Comparison of ENCODE assay signal across 8 cellular contexts in the genomic region with DNA sequence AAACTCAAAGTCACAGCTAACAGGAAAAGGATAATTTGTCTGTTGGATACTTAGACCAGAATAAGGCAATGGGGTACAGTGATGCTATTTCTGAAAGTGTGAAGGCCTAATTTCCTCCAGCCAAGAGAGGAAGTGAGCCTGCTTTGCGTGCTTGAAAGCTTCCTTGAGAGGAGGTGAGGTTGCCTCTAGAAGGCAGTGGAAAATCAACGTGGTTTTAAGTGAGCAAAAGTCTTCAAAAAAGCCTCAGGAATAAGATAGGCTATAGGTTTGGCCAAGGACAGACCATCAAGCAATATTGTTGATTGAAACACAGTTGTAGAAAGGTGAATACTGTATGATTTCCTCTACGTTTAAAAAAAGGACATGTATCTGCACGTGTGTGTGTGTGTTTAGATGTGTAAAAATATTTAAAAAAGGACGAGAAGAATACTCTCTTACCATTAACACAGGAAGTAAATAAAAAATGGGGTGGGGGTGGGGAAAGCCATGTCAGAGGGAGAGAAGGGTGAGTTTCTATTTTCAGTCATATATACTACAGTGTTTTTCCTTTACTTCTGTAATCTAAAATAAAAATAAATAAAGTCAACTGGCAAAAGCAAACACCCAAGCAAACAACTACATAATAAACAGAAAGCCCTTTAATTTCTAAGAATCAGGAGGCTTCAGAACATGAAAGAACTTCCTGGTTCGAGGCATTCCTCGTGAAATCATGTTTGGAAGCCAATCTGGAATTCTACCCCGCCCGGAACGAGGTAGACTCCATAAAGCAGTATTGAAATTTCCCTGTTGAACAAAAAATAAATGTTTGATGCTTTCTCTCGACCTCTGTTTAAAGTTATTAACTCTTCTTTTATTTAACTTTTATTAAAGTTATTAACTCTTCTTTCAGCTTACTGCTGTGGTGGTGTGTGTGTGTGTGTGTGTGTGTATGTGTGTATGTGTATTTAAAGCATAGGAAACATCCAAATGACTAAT.
DNase-seq lines count a peak whose midpoint lies in the region; ATAC-seq and TF ChIP-seq lines count a peak whose summit lies in the region.

No MANE protein-coding gene starts in this region.

- H3K27me3 Mint-ChIP-seq in activated naive CD4-positive, alpha-beta T cell treated with anti-CD3 and anti-CD28 coated beads for 36 hours (ENCODE audit: low read depth) = no peaks in the 10 kb centered on the region
- no peaks in the 10 kb centered on the region for H3K27me3 Mint-ChIP-seq in memory B cell

- ATAC-seq in GM21717 (IDR thresholded peaks at IDR 0.05; ENCODE audit: unreplicated experiment) (peak; percentile 78), memory B cell (ENCODE audit: low read depth) (peak; percentile 88)

- no peaks in the 10 kb centered on the region for H3K9me3 Mint-ChIP-seq in activated naive CD4-positive, alpha-beta T cell treated with anti-CD3 and anti-CD28 coated beads for 36 hours
- H3K9me3 Mint-ChIP-seq in memory B cell = no peaks in the 10 kb centered on the region

- H3K4me1 Mint-ChIP-seq in activated naive CD4-positive, alpha-beta T cell treated with anti-CD3 and anti-CD28 coated beads for 36 hours (ENCODE audit: low read depth) = peaks cover 76% of the 10 kb centered on the region
- peaks cover 30% of the 10 kb centered on the region for H3K4me1 Mint-ChIP-seq in memory B cell

- H3K27ac Mint-ChIP-seq in activated naive CD4-positive, alpha-beta T cell treated with anti-CD3 and anti-CD28 coated beads for 36 hours = peak overlapping the region; percentile 91
- peak overlapping the region; percentile 96 for H3K27ac Mint-ChIP-seq in memory B cell

- DNase-seq in GM10266 (ENCODE audit: extremely low spot score) (peak; percentile 28), Kasumi-1 (lab: John Stamatoyannopoulos, UW) (peak; percentile 76 to 81), memory B cell (ENCODE audit: low spot score in 2 of 2) (peak in 1 of 2 donors; percentile 30), iPS-NIHi7 (ENCODE audit: extremely low spot score) (no peak), hippocampal formation (lab: John Stamatoyannopoulos, UW) (no peak), HuH-7 (ENCODE audit: low spot score) (no peak)
- peak; percentile 66 for DNase-seq in activated naive CD4-positive, alpha-beta T cell treated with anti-CD3 and anti-CD28 coated beads for 36 hours

- CTCF ChIA-PET in activated naive CD4-positive, alpha-beta T cell treated with anti-CD3 and anti-CD28 coated beads for 36 hours (lab: Charles Lee) = interaction anchor here (0.7 to 1.7 kb wide), 4 partner anchors 10 to 121 kb away, joined by 3 to 6 read pairs (median 4); no protein-coding TSS in a partner anchor

- no peaks in the 10 kb centered on the region for H3K36me3 Mint-ChIP-seq in activated naive CD4-positive, alpha-beta T cell treated with anti-CD3 and anti-CD28 coated beads for 36 hours (ENCODE audit: low read depth)
- no peaks in the 10 kb centered on the region for H3K36me3 Mint-ChIP-seq in memory B cell

- peak overlapping the region; percentile 32 for H3K4me3 Mint-ChIP-seq in activated naive CD4-positive, alpha-beta T cell treated with anti-CD3 and anti-CD28 coated beads for 36 hours
- peak overlapping the region; percentile 18 for H3K4me3 Mint-ChIP-seq in memory B cell

- TF ChIP-seq CTCF in GM10266 (IDR thresholded peaks at IDR 0.05; ENCODE audit: control insufficient read depth, insufficient read depth, low read depth, missing control alignments) = no peak

- intact Hi-C loops in activated naive CD4-positive, alpha-beta T cell treated with anti-CD3 and anti-CD28 coated beads for 36 hours (cut with micrococcal nuclease) = loop anchor here (1.0 to 5.0 kb wide), 8 partner anchors 45 to 679 kb away; no protein-coding TSS in a partner anchor

Comparison
In these comparisons a context has a peak if more than half of its experiments do, and no peak if none do; other contexts are left out.
1. DNase-seq: peak in GM10266 (single experiment), Kasumi-1 (2 of 2) and activated naive CD4-positive, alpha-beta T cell treated with anti-CD3 and anti-CD28 coated beads for 36 hours (single experiment); none in iPS-NIHi7 (single experiment), hippocampal formation (0 of 2) and HuH-7 (single experiment).